Comparison of ENCODE assay signal across 12 cellular contexts in the genomic region with DNA sequence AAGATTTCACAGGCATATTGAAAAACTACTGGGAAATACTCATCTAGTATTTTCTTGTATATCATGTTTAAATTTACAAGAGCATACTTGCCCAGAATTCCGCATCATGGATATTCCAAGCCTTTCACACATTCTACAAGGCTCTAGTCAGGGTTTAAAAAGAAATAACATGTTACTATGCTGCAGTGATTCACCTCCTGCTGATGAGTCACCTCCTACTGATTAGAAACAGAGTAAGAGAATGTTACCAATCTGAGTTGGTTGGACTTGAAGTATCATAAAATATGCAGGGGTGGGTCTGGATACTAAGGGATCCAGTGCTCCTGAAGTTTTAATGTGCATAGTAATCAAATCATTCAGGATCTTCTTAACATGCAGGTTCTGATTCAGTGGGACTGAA.
DNase-seq lines count a peak whose midpoint lies in the region; TF ChIP-seq lines count a peak whose summit lies in the region.
"Had no signal": no experiment of that assay in that cellular context is flagged by ENCODE, and none has a peak within 500 bp of the region (broad histone marks: within the 10 kb centered on the region; RNA-seq: fewer than 3 reads in every experiment).

No MANE protein-coding gene starts in this region.

- H3K27ac ChIP-seq in ovary: no peak overlapping the region

- DNase-seq in AG09309 (ENCODE audit: low read depth) (peak; percentile 79), LoVo (ENCODE audit: low spot score) (peak; percentile 32), dermis blood vessel endothelial cell (peak; percentile 20), myocyte (ENCODE audit: low read depth) (peak; percentile 75), ovary (no peak), GOT3 (lab: John Stamatoyannopoulos, UW) (no peak)
- no peak for DNase-seq in activated CD4-positive, CD25-positive, alpha-beta regulatory T cell treated with anti-CD3 and anti-CD28 coated beads, Interleukin-2, amount 50 U/mL, for 72 hours
- DNase-seq in stimulated activated CD4-positive, alpha-beta T cell treated with anti-CD3 and anti-CD28 coated beads, Interleukin-1b, Interleukin-23, amount 100 ng/mL, for 48 hours: no peak
- DNase-seq: activated effector memory CD4-positive, alpha-beta T cell treated with Interleukin-2 at 50 U/mL for 16 hours; Caco-2; NCI-H1436 treated with DMSO at 0.1 percent for 48 hours; nephron progenitor cell had no signal

- H3K9me3 ChIP-seq in ovary: no peaks in the 10 kb centered on the region
- H3K9me3 ChIP-seq: Caco-2 had no signal

- TF ChIP-seq POLR2A in ovary (IDR thresholded peaks at IDR 0.05): no peak

- peaks cover 1% of the 10 kb centered on the region for H3K4me1 ChIP-seq in ovary (ENCODE audit: insufficient read depth)

- H3K36me3 ChIP-seq in ovary: no peaks in the 10 kb centered on the region

- TF ChIP-seq CTCF in AG09309 (IDR thresholded peaks at IDR 0.05; ENCODE audit: control insufficient read depth, insufficient read depth, low read depth, low read length, missing control alignments) (no peak), ovary (IDR thresholded peaks at IDR 0.05) (no peak)

- TF ChIP-seq EP300 in ovary (IDR thresholded peaks at IDR 0.05): no peak

- intact Hi-C loops in ovary (cut with DNase I): no loop called here

- H3K4me3 ChIP-seq in AG09309 (ENCODE audit: control insufficient read depth, low read depth, low read length): no peak overlapping the region
- no peak overlapping the region for H3K4me3 ChIP-seq in ovary

- 34 to 42% (median 39%) methylated on average over 1 of the region's 1 CpG for WGBS in ovary, 3 donors

- no peaks in the 10 kb centered on the region for H3K27me3 ChIP-seq in ovary

Comparison
In these comparisons a context has a peak if more than half of its experiments do, and no peak if none do; other contexts are left out.
1. DNase-seq: peak in AG09309 (single experiment), LoVo (single experiment), dermis blood vessel endothelial cell (single experiment) and myocyte (single experiment); none in ovary (0 of 5), activated CD4-positive, CD25-positive, alpha-beta regulatory T cell treated with anti-CD3 and anti-CD28 coated beads, Interleukin-2, amount 50 U/mL, for 72 hours (single experiment), stimulated activated CD4-positive, alpha-beta T cell treated with anti-CD3 and anti-CD28 coated beads, Interleukin-1b, Interleukin-23, amount 100 ng/mL, for 48 hours (single experiment) and GOT3 (single experiment).